ENCODE assay signal across 22 cellular contexts in genomic region chr4:7172946-7173345, GRCh38. TPM values are rescaled to one million over a fixed set of nuclear protein-coding genes. Genes with fewer than 3 reads are reported as not detected.
DNase-seq lines count a peak whose midpoint lies in the region; ATAC-seq and TF ChIP-seq lines count a peak whose summit lies in the region.
"Had no signal": no experiment of that assay in that cellular context is flagged by ENCODE, and none has a peak within 500 bp of the region (broad histone marks: within the 10 kb centered on the region; RNA-seq: fewer than 3 reads in every experiment).

No MANE protein-coding gene starts in this region.

- no peak overlapping the region for H3K23ac ChIP-seq in neuronal stem cell (ENCODE audit: low read depth, low read length, poor library complexity)

- H3K27me3 ChIP-seq in RWPE2 (ENCODE audit: insufficient read depth, poor library complexity, severe bottlenecking) (no peaks in the 10 kb centered on the region), neuronal stem cell (ENCODE audit: control insufficient read depth in 3 of 3, insufficient read depth in 3 of 3, low read depth in 1 of 3, low read length in 3 of 3) (peaks cover 0 to 8% (median 0%) of the 10 kb centered on the region in 3 experiments), upper lobe of right lung (no peaks in the 10 kb centered on the region)
- H3K27me3 ChIP-seq: SJCRH30 had no signal

- H3K36me3 Mint-ChIP-seq in activated T-cell treated with anti-CD3 and anti-CD28 coated beads, Interleukin-2, amount 50 U/mL, for 24 hours (ENCODE audit: low read depth): no peaks in the 10 kb centered on the region
- H3K36me3 Mint-ChIP-seq: CD14-positive monocyte had no signal

- peak overlapping the region; percentile 2 for H2BK5ac ChIP-seq in neuronal stem cell (ENCODE audit: low read length)

- no peak overlapping the region for H3K14ac ChIP-seq in neuronal stem cell (ENCODE audit: low read length)

- H3K9me3 ChIP-seq in RWPE2 (ENCODE audit: severe bottlenecking): no peaks in the 10 kb centered on the region
- H3K9me3 ChIP-seq in neuronal stem cell (replicated peaks in 1 of 2; ENCODE audit: control insufficient read depth in 2 of 2, insufficient read depth in 1 of 2, low read depth in 1 of 2, low read length in 2 of 2): no peaks in the 10 kb centered on the region
- no peaks in the 10 kb centered on the region for H3K9me3 ChIP-seq in upper lobe of right lung
- H3K9me3 ChIP-seq: SJCRH30 had no signal

- H4K91ac ChIP-seq in neuronal stem cell (ENCODE audit: low read depth, low read length, poor library complexity): no peak overlapping the region

- TF ChIP-seq CTCF in RWPE2 (IDR thresholded peaks at IDR 0.05; ENCODE audit: poor library complexity, severe bottlenecking) (no peak), upper lobe of right lung (IDR thresholded peaks at IDR 0.05) (no peak)

- H3K4me3 ChIP-seq in RWPE2 (ENCODE audit: severe bottlenecking) (no peak overlapping the region), neuronal stem cell (ENCODE audit: low read length in 2 of 2) (no peak overlapping the region), upper lobe of right lung (no peak overlapping the region)
- H3K4me3 ChIP-seq: SJCRH30 had no signal

- H3K18ac ChIP-seq in neuronal stem cell (ENCODE audit: low read length): no peak overlapping the region

- no peaks in the 10 kb centered on the region for H3K27me3 Mint-ChIP-seq in activated T-cell treated with anti-CD3 and anti-CD28 coated beads, Interleukin-2, amount 50 U/mL, for 24 hours

- no peak overlapping the region for H2AFZ ChIP-seq in neuronal stem cell (ENCODE audit: low read length)

- peaks cover 5% of the 10 kb centered on the region for H3K4me1 Mint-ChIP-seq in activated T-cell treated with anti-CD3 and anti-CD28 coated beads, Interleukin-2, amount 50 U/mL, for 24 hours (ENCODE audit: low read depth)
- H3K4me1 Mint-ChIP-seq: CD14-positive monocyte had no signal

- no peak overlapping the region for H3K9ac ChIP-seq in neuronal stem cell (ENCODE audit: low read depth, low read length, poor library complexity)
- H3K9ac ChIP-seq: KMS-11 had no signal

- no peaks in the 10 kb centered on the region for H3K4me1 ChIP-seq in RWPE2 (ENCODE audit: insufficient read depth, poor library complexity, severe bottlenecking)
- no peaks in the 10 kb centered on the region for H3K4me1 ChIP-seq in neuronal stem cell (ENCODE audit: control insufficient read depth in 2 of 2, insufficient read depth in 1 of 2, low read depth in 1 of 2, low read length in 2 of 2)
- H3K4me1 ChIP-seq in upper lobe of right lung: no peaks in the 10 kb centered on the region
- H3K4me1 ChIP-seq: SJCRH30 had no signal

- H3K36me3 ChIP-seq in RWPE2 (ENCODE audit: low read depth): no peaks in the 10 kb centered on the region
- H3K36me3 ChIP-seq in neuronal stem cell (replicated peaks in 1 of 2; ENCODE audit: control insufficient read depth in 2 of 2, insufficient read depth in 2 of 2, low read length in 2 of 2): no peaks in the 10 kb centered on the region
- no peaks in the 10 kb centered on the region for H3K36me3 ChIP-seq in upper lobe of right lung
- H3K36me3 ChIP-seq: SJCRH30 had no signal

- no peaks in the 10 kb centered on the region for H3K9me3 Mint-ChIP-seq in activated T-cell treated with anti-CD3 and anti-CD28 coated beads, Interleukin-2, amount 50 U/mL, for 24 hours
- H3K9me3 Mint-ChIP-seq: CD14-positive monocyte had no signal

- no peak overlapping the region for H3K4me3 Mint-ChIP-seq in activated T-cell treated with anti-CD3 and anti-CD28 coated beads, Interleukin-2, amount 50 U/mL, for 24 hours
- H3K4me3 Mint-ChIP-seq: CD14-positive monocyte had no signal

- no peak overlapping the region for H2BK15ac ChIP-seq in neuronal stem cell (ENCODE audit: low read length)

- intact Hi-C loops in upper lobe of right lung (cut with DNase I): no loop called here

- no peak overlapping the region for H3K4me2 ChIP-seq in neuronal stem cell (ENCODE audit: insufficient read depth, low read length, poor library complexity, severe bottlenecking)
- H3K4me2 ChIP-seq: KMS-11 had no signal

- no peak overlapping the region for H3K4ac ChIP-seq in neuronal stem cell (ENCODE audit: low read length)

- no peak overlapping the region for H4K8ac ChIP-seq in neuronal stem cell (ENCODE audit: low read depth, low read length)

- H3K27ac Mint-ChIP-seq in activated T-cell treated with anti-CD3 and anti-CD28 coated beads, Interleukin-2, amount 50 U/mL, for 24 hours: no peak overlapping the region
- H3K27ac Mint-ChIP-seq: CD14-positive monocyte had no signal

- ATAC-seq in RWPE2 (ENCODE audit: low read depth) (no peak), upper lobe of right lung (no peak)

- H3K27ac ChIP-seq in RWPE2 (ENCODE audit: poor library complexity, severe bottlenecking) (no peak overlapping the region), neuronal stem cell (replicated peaks; ENCODE audit: low read length) (no peak overlapping the region), upper lobe of right lung (no peak overlapping the region)
- H3K27ac ChIP-seq: KMS-11, SJCRH30 had no signal

- H3K79me1 ChIP-seq in neuronal stem cell (ENCODE audit: low read depth, low read length): no peaks in the 10 kb centered on the region

- H2BK120ac ChIP-seq in neuronal stem cell (ENCODE audit: low read depth, low read length): no peak overlapping the region

- peak; percentile 11 for DNase-seq in activated T-cell treated with anti-CD3 and anti-CD28 coated beads, Interleukin-2, amount 50 U/mL, for 24 hours
- DNase-seq in activated T-cell treated with anti-CD3 and anti-CD28 coated beads for 4 hours: no peak
- DNase-seq in RWPE2 (ENCODE audit: low spot score): peak; percentile 47
- DNase-seq in neuronal stem cell (ENCODE audit: low spot score): no peak
- DNase-seq in upper lobe of right lung: peak; percentile 40
- no peak for DNase-seq in AG08395 (ENCODE audit: low spot score)
- DNase-seq in ureter (ENCODE audit: low spot score): no peak
- DNase-seq: 8988T; AML-193; GDM1; GOT3; IMR-90; NCI-H1105; NCI-H146; NCI-H2029 treated with DMSO at 0.1 percent for 48 hours; NCI-H226; NCI-H510A treated with DMSO at 0.1 percent for 48 hours; NCI-H748 treated with DMSO at 0.1 percent for 48 hours; NK-92 treated with Interleukin-12 subunit alpha and Interleukin-12 subunit beta, amount 100 ng/mL, for 24 hours; SJCRH30 had no signal

- no peak overlapping the region for H2AK5ac ChIP-seq in neuronal stem cell (ENCODE audit: low read depth, low read length)

- WGBS in neuronal stem cell (ENCODE audit: extremely low coverage in 2 of 2, insufficient read length in 2 of 2, insufficient replicate concordance in 1 of 2), 2 donors: no CpG with 5 or more reads among the region's 13 CpGs

- no peak overlapping the region for H2BK12ac ChIP-seq in neuronal stem cell (ENCODE audit: low read length)

RNA-seq across cellular contexts. Expression of gene SORCS2, which starts 19.4 kb away (rescaled TPM):
- 2.9 TPM for polyA plus RNA-seq in neuronal stem cell (2013, experiment 1 of 2)
- 2.9 TPM for polyA plus RNA-seq in neuronal stem cell (2013, experiment 2 of 2)
- total RNA-seq in upper lobe of right lung: 7.2 TPM
- 2.8 TPM for total RNA-seq in ureter

Comparison
In these comparisons a context has a peak if more than half of its experiments do, and no peak if none do; other contexts are left out.
1. DNase-seq: peak in activated T-cell treated with anti-CD3 and anti-CD28 coated beads, Interleukin-2, amount 50 U/mL, for 24 hours (single experiment), RWPE2 (single experiment) and upper lobe of right lung (single experiment); none in activated T-cell treated with anti-CD3 and anti-CD28 coated beads for 4 hours (single experiment), neuronal stem cell (single experiment), AG08395 (single experiment) and ureter (single experiment).